11 cellular contexts compared by ENCODE assay signal in the genomic region with DNA sequence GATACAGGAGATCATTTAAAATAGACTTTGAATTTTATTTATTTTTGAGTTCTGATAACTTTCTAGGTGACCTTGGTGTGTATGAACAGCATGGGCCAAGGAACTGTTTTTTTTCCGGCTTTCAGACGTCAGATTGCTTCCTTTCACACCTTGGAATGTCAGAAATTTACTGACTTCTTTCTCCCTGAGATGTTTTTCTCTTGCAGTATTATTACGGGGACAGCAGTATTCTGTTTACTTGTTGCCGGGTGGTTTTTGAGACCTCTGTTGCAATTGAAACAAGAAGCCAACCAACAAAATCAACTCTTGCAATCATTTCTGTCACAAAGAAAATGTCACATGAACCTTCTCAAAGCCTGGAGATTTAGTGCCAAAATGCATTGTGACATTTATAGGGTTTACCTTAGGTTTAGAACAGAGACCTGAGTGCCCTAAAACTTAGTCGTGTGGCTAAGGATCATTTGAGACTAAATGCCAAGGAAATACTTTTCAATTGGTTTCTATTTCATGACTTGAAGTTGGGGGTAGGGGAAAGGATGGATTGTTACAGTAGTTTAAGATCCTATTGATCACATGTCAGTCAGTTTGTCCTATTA.
"Had no signal": no experiment of that assay in that cellular context is flagged by ENCODE, and none has a peak within 500 bp of the region (broad histone marks: within the 10 kb centered on the region; RNA-seq: fewer than 3 reads in every experiment).

No MANE protein-coding gene starts in this region.

- H3K9me3 ChIP-seq: psoas muscle, right lobe of liver had no signal

- H3K27me3 ChIP-seq: breast epithelium, right lobe of liver had no signal

- H3K27ac ChIP-seq: breast epithelium, psoas muscle, right lobe of liver had no signal

- H3K36me3 ChIP-seq: breast epithelium, right lobe of liver had no signal

- H3K4me1 ChIP-seq: breast epithelium, psoas muscle, right lobe of liver had no signal

- DNase-seq: activated CD4-positive, alpha-beta T cell treated with anti-CD3 and anti-CD28 coated beads, Interleukin-2, amount 10 ng/mL, durations not matched to agents 7 days and 5 days; activated gamma-delta T cell treated with Interleukin-2 at 50 U/mL for 16 hours; activated naive CD8-positive, alpha-beta T cell treated with anti-CD3 and anti-CD28 coated beads for 36 hours; anterior cingulate cortex; endodermal cell; hypothalamus; left ventricle myocardium superior; psoas muscle; right lobe of liver; stimulated activated naive CD8-positive, alpha-beta T cell treated with anti-CD3 and anti-CD28 coated beads, Interleukin-15, Interleukin-2, amounts not matched to agents 100 U/mL and 50 U/mL, for 24 hours had no signal

- ATAC-seq: left ventricle myocardium superior; psoas muscle; stimulated activated naive CD8-positive, alpha-beta T cell treated with anti-CD3 and anti-CD28 coated beads, Interleukin-15, Interleukin-2, amounts not matched to agents 100 U/mL and 50 U/mL, for 24 hours had no signal

- H3K4me3 ChIP-seq: breast epithelium, psoas muscle, right lobe of liver had no signal
